8 cellular contexts compared by ENCODE assay signal in genomic region chr2:190843874-190844699, GRCh38. TPM values are rescaled to one million over a fixed set of nuclear protein-coding genes. Genes with fewer than 3 reads are reported as not detected.
DNase-seq lines count a peak whose midpoint lies in the region; ATAC-seq lines count a peak whose summit lies in the region.

No MANE protein-coding gene starts in this region.

- intact Hi-C loops in left cardiac atrium (cut with DNase I): no loop called here

- H3K27me3 Mint-ChIP-seq in activated T-helper 17 cell treated with anti-CD3 and anti-CD28 coated beads, Interleukin-2, amount 50 U/mL, for 72 hours: no peaks in the 10 kb centered on the region
- no peaks in the 10 kb centered on the region for H3K27me3 Mint-ChIP-seq in stimulated activated naive CD8-positive, alpha-beta T cell treated with anti-CD3 and anti-CD28 coated beads, Interleukin-15, amount 100 ng/mL, for 72 hours

- H3K9me3 Mint-ChIP-seq in activated T-helper 17 cell treated with anti-CD3 and anti-CD28 coated beads, Interleukin-2, amount 50 U/mL, for 72 hours: no peaks in the 10 kb centered on the region
- H3K9me3 Mint-ChIP-seq in stimulated activated naive CD8-positive, alpha-beta T cell treated with anti-CD3 and anti-CD28 coated beads, Interleukin-15, amount 100 ng/mL, for 72 hours: no peaks in the 10 kb centered on the region

- peaks cover 25% of the 10 kb centered on the region for H3K4me1 Mint-ChIP-seq in activated T-helper 17 cell treated with anti-CD3 and anti-CD28 coated beads, Interleukin-2, amount 50 U/mL, for 72 hours
- H3K4me1 Mint-ChIP-seq in stimulated activated naive CD8-positive, alpha-beta T cell treated with anti-CD3 and anti-CD28 coated beads, Interleukin-15, amount 100 ng/mL, for 72 hours: peaks cover 16% of the 10 kb centered on the region

- H3K27ac Mint-ChIP-seq in activated T-helper 17 cell treated with anti-CD3 and anti-CD28 coated beads, Interleukin-2, amount 50 U/mL, for 72 hours: no peak overlapping the region
- H3K27ac Mint-ChIP-seq in stimulated activated naive CD8-positive, alpha-beta T cell treated with anti-CD3 and anti-CD28 coated beads, Interleukin-15, amount 100 ng/mL, for 72 hours: peak overlapping the region; percentile 85 to 87

- peak; percentile 40 for DNase-seq in stimulated activated naive CD4-positive, alpha-beta T cell treated with Interleukin-2 at 50 U/mL for 16 hours (lab: John Stamatoyannopoulos, UW)
- DNase-seq in stimulated activated naive CD4-positive, alpha-beta T cell (lab: John Stamatoyannopoulos, UW): no peak
- DNase-seq in stimulated activated naive CD8-positive, alpha-beta T cell treated with anti-CD3 and anti-CD28 coated beads, Interleukin-15, amount 100 ng/mL, for 72 hours: peak; percentile 63 to 78
- no peak for DNase-seq in NCI-H187 treated with DMSO at 0.1 percent for 48 hours (lab: John Stamatoyannopoulos, UW)
- no peak for DNase-seq in left cardiac atrium

- ATAC-seq in HG03439 (IDR thresholded peaks at IDR 0.05; ENCODE audit: unreplicated experiment): peak; percentile 94
- ATAC-seq in activated T-helper 17 cell treated with anti-CD3 and anti-CD28 coated beads, Interleukin-2, amount 50 U/mL, for 72 hours (replicated peaks): peak; percentile 87
- ATAC-seq in stimulated activated naive CD8-positive, alpha-beta T cell treated with anti-CD3 and anti-CD28 coated beads, Interleukin-15, amount 100 ng/mL, for 72 hours: peak; percentile 99
- ATAC-seq in left cardiac atrium: no peak
- ATAC-seq in HG03571 (IDR thresholded peaks at IDR 0.05; ENCODE audit: unreplicated experiment): no peak

- no peak overlapping the region for H3K4me3 Mint-ChIP-seq in activated T-helper 17 cell treated with anti-CD3 and anti-CD28 coated beads, Interleukin-2, amount 50 U/mL, for 72 hours
- H3K4me3 Mint-ChIP-seq in stimulated activated naive CD8-positive, alpha-beta T cell treated with anti-CD3 and anti-CD28 coated beads, Interleukin-15, amount 100 ng/mL, for 72 hours: peak overlapping the region; percentile 20 to 42

- peaks cover 16% of the 10 kb centered on the region for H3K36me3 Mint-ChIP-seq in activated T-helper 17 cell treated with anti-CD3 and anti-CD28 coated beads, Interleukin-2, amount 50 U/mL, for 72 hours (ENCODE audit: low read depth)

RNA-seq across cellular contexts. Expression of gene GLS, which starts 36.5 kb away (rescaled TPM):
- total RNA-seq in activated T-helper 17 cell treated with anti-CD3 and anti-CD28 coated beads, Interleukin-2, amount 50 U/mL, for 72 hours: 100 to 1,000 TPM; 280 to 311 TPM
- total RNA-seq in left cardiac atrium: 10 to 100 TPM; 81.8 to 92.6 TPM

Comparison
In these comparisons a context has a peak if more than half of its experiments do, and no peak if none do; other contexts are left out.
1. DNase-seq: peak in stimulated activated naive CD4-positive, alpha-beta T cell treated with Interleukin-2 at 50 U/mL for 16 hours (single experiment) and stimulated activated naive CD8-positive, alpha-beta T cell treated with anti-CD3 and anti-CD28 coated beads, Interleukin-15, amount 100 ng/mL, for 72 hours (2 of 2); none in stimulated activated naive CD4-positive, alpha-beta T cell (0 of 6), NCI-H187 treated with DMSO at 0.1 percent for 48 hours (single experiment) and left cardiac atrium (single experiment).
2. ATAC-seq: peak in HG03439 (single experiment), activated T-helper 17 cell treated with anti-CD3 and anti-CD28 coated beads, Interleukin-2, amount 50 U/mL, for 72 hours (single experiment) and stimulated activated naive CD8-positive, alpha-beta T cell treated with anti-CD3 and anti-CD28 coated beads, Interleukin-15, amount 100 ng/mL, for 72 hours (single experiment); none in left cardiac atrium (0 of 2) and HG03571 (single experiment).